In the genomic region with DNA sequence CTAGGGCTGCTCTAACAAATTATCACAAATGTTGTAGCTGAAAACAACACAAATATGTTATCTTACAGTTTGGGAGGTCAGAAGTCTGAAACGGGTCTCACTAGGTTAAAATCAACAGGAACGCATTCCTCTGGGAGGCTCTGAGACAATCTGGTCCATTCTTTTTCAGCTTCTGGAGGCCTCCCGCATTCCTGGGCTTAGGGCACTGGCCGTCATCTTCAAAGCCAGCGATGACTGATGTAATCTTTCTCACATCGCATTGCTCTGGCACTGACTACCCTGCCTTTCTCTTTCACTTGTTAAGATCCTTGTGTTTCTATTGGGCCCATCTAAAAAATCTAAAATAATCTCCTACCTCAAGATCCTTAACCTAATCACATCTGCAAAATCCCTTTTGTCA, we compare ENCODE assay signal across 29 cellular contexts.
DNase-seq lines count a peak whose midpoint lies in the region; TF ChIP-seq lines count a peak whose summit lies in the region.
"Had no signal": no experiment of that assay in that cellular context is flagged by ENCODE, and none has a peak within 500 bp of the region (broad histone marks: within the 10 kb centered on the region; RNA-seq: fewer than 3 reads in every experiment).

No MANE protein-coding gene starts in this region.

- TF ChIP-seq POLR2A in thyroid gland (IDR thresholded peaks at IDR 0.05) = no peak

- 4% methylated on average over 6 of the region's 6 CpGs for WGBS in GM23248 (ENCODE audit: low coverage in 1 of 2, low lambda C conversion rate in 2 of 2, missing lambda C conversion rate in 2 of 2), 2 experiments
- 39% methylated on average over 6 of the region's 6 CpGs for WGBS in hepatocyte (ENCODE audit: low lambda C conversion rate, missing lambda C conversion rate)
- 64 to 67% methylated on average over 6 of the region's 6 CpGs for WGBS in thyroid gland, 2 donors

- no peak overlapping the region for H3K4me3 ChIP-seq in GM23248
- H3K4me3 ChIP-seq in hepatocyte = no peak overlapping the region
- no peak overlapping the region for H3K4me3 ChIP-seq in retinal pigment epithelial cell (ENCODE audit: low read length)
- no peak overlapping the region for H3K4me3 ChIP-seq in thyroid gland (replicated peaks in 1 of 3)
- H3K4me3 ChIP-seq: colonic mucosa, left ventricle myocardium inferior, upper lobe of right lung had no signal

- H3K9me2 ChIP-seq in GM23248 (ENCODE audit: insufficient read depth) (no peaks in the 10 kb centered on the region), hepatocyte (replicated peaks; ENCODE audit: insufficient read depth) (no peaks in the 10 kb centered on the region)

- H3K79me2 ChIP-seq in GM23248 (ENCODE audit: insufficient read depth) = no peaks in the 10 kb centered on the region
- no peaks in the 10 kb centered on the region for H3K79me2 ChIP-seq in hepatocyte

- H3F3A ChIP-seq in GM23248 (ENCODE audit: insufficient read depth) = no peaks in the 10 kb centered on the region

- no peaks in the 10 kb centered on the region for H3K27me3 ChIP-seq in GM23248 (replicated peaks; ENCODE audit: insufficient read depth)
- no peaks in the 10 kb centered on the region for H3K27me3 ChIP-seq in hepatocyte
- no peaks in the 10 kb centered on the region for H3K27me3 ChIP-seq in thyroid gland
- H3K27me3 ChIP-seq: colonic mucosa, upper lobe of right lung had no signal

- H3K4me1 ChIP-seq in GM23248 (ENCODE audit: insufficient read depth) (no peaks in the 10 kb centered on the region), hepatocyte (ENCODE audit: insufficient read depth) (no peaks in the 10 kb centered on the region), thyroid gland (no peaks in the 10 kb centered on the region)
- H3K4me1 ChIP-seq: colonic mucosa, left ventricle myocardium inferior, upper lobe of right lung had no signal

- intact Hi-C loops in thyroid gland (cut with DNase I) = no loop called here

- in situ Hi-C loops in GM23248 (cut with MboI) = no loop called here
- in situ Hi-C loops in SK-MEL-5 (cut with HindIII; ENCODE audit: low pct_unique_long_range_greater_than_20kb, low sequenced_read_pairs) = no loop called here

- H3K36me3 ChIP-seq in GM23248 (ENCODE audit: low read depth) = no peaks in the 10 kb centered on the region
- no peaks in the 10 kb centered on the region for H3K36me3 ChIP-seq in hepatocyte (replicated peaks; ENCODE audit: insufficient read depth, low read depth)
- H3K36me3 ChIP-seq in thyroid gland = no peaks in the 10 kb centered on the region
- H3K36me3 ChIP-seq: colonic mucosa, left ventricle myocardium inferior, upper lobe of right lung, WERI-Rb-1 had no signal

- no peaks in the 10 kb centered on the region for H4K20me1 ChIP-seq in GM23248 (ENCODE audit: insufficient read depth)
- H4K20me1 ChIP-seq in hepatocyte (ENCODE audit: insufficient read depth, poor library complexity, severe bottlenecking) = no peaks in the 10 kb centered on the region

- H3K4me2 ChIP-seq in GM23248 (ENCODE audit: unreplicated experiment) (no peak overlapping the region), hepatocyte (no peak overlapping the region)

- DNase-seq in GM23248 = peak; percentile 40
- DNase-seq in SK-MEL-5 (ENCODE audit: low read depth, low spot score) = peak; percentile 22
- DNase-seq in hepatocyte (ENCODE audit: low spot score) = peak; percentile 6
- peak; percentile 56 for DNase-seq in retinal pigment epithelial cell (ENCODE audit: low read depth)
- no peak for DNase-seq in T1000 (lab: John Stamatoyannopoulos, UW)
- DNase-seq in NCI-H1417 treated with DMSO at 0.1 percent for 48 hours (lab: John Stamatoyannopoulos, UW) = no peak
- DNase-seq in thyroid gland = no peak
- DNase-seq in stimulated activated naive CD4-positive, alpha-beta T cell treated with Interleukin-2 at 50 U/mL for 16 hours (lab: John Stamatoyannopoulos, UW) = no peak
- DNase-seq: activated CD4-positive, alpha-beta T cell treated with anti-CD3 and anti-CD28 coated beads for 48 hours; activated CD8-positive, alpha-beta memory T cell treated with anti-CD3 and anti-CD28 coated beads for 24 hours; activated effector memory CD4-positive, alpha-beta T cell treated with Interleukin-2 at 50 U/mL for 16 hours; activated T-cell treated with anti-CD3 and anti-CD28 coated beads for 4 hours; Calu3; colonic mucosa; DND-41; effector CD4-positive, alpha-beta T cell; HCEC 1CT; IMR-90; left ventricle myocardium inferior; NCI-H2107; NCI-H345; NCI-H748 treated with DMSO at 0.1 percent for 48 hours; Right ventricle myocardium superior; stimulated activated CD4-positive, alpha-beta T cell treated with anti-CD3 and anti-CD28 coated beads, Interleukin-15, amount 100 ng/mL, for 24 hours; stimulated activated CD4-positive, alpha-beta T cell treated with anti-CD3 and anti-CD28 coated beads, Interleukin-4, amount 100 ng/mL, for 4 hours; substantia nigra; upper lobe of right lung; WERI-Rb-1 had no signal

- H3K9ac ChIP-seq in GM23248 = no peak overlapping the region

- TF ChIP-seq CTCF in hepatocyte (IDR thresholded peaks at IDR 0.05; ENCODE audit: poor library complexity) (no peak), retinal pigment epithelial cell (conservative IDR thresholded peaks at IDR 0.05; ENCODE audit: low read depth, low read length) (no peak), thyroid gland (IDR thresholded peaks at IDR 0.05) (no peak)

- 0 out of 2 replicates have a peak overlapping the region, but pooled peaks have one; percentile 29 for H2AFZ ChIP-seq in GM23248
- H2AFZ ChIP-seq in hepatocyte = no peak overlapping the region

- no peaks in the 10 kb centered on the region for H3K9me3 ChIP-seq in GM23248 (ENCODE audit: low read depth)
- H3K9me3 ChIP-seq in hepatocyte (ENCODE audit: low read depth) = no peaks in the 10 kb centered on the region
- H3K9me3 ChIP-seq in thyroid gland = no peaks in the 10 kb centered on the region
- H3K9me3 ChIP-seq: colonic mucosa, left ventricle myocardium inferior, upper lobe of right lung had no signal

- no peak overlapping the region for H3K27ac ChIP-seq in GM23248
- no peak overlapping the region for H3K27ac ChIP-seq in hepatocyte
- H3K27ac ChIP-seq in thyroid gland = no peak overlapping the region
- H3K27ac ChIP-seq: C4-2B, colonic mucosa, left ventricle myocardium inferior, upper lobe of right lung, WERI-Rb-1 had no signal

Comparison
In these comparisons a context has a peak if more than half of its experiments do, and no peak if none do; other contexts are left out.
1. DNase-seq: peak in GM23248 (single experiment), SK-MEL-5 (single experiment), hepatocyte (single experiment) and retinal pigment epithelial cell (single experiment); none in T1000 (single experiment), NCI-H1417 treated with DMSO at 0.1 percent for 48 hours (single experiment), thyroid gland (0 of 2) and stimulated activated naive CD4-positive, alpha-beta T cell treated with Interleukin-2 at 50 U/mL for 16 hours (single experiment).